18 cellular contexts compared by ENCODE assay signal in the genomic region with DNA sequence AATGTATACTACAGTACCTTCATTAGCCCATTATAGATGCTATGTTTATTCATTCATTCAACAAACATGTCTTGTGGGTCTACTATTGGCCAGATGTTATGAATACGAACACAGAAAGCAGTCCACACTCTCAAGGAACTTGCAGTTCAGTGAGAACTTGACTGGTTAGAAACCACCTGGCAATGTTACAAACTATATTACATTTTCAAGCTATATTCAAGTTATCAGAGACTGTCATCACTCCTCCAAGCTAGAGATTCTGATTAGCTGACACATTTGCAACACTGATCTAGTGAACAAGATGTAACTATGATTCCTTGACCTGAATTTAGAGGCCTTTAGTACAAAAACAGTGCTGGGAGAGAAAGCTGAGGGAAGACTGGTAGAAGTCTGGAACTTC.
"Had no signal": no experiment of that assay in that cellular context is flagged by ENCODE, and none has a peak within 500 bp of the region (broad histone marks: within the 10 kb centered on the region; RNA-seq: fewer than 3 reads in every experiment).

No MANE protein-coding gene starts in this region.

- H3K27ac Mint-ChIP-seq: activated CD4-positive, alpha-beta memory T cell treated with anti-CD3 and anti-CD28 coated beads for 36 hours; activated naive CD4-positive, alpha-beta T cell treated with anti-CD3 and anti-CD28 coated beads, Interleukin-2, amount 10 ng/mL, durations not matched to agents 7 days and 5 days; naive thymus-derived CD4-positive, alpha-beta T cell had no signal

- H3K36me3 Mint-ChIP-seq: activated CD4-positive, alpha-beta memory T cell treated with anti-CD3 and anti-CD28 coated beads for 36 hours; activated naive CD4-positive, alpha-beta T cell treated with anti-CD3 and anti-CD28 coated beads, Interleukin-2, amount 10 ng/mL, durations not matched to agents 7 days and 5 days; naive thymus-derived CD4-positive, alpha-beta T cell had no signal

- H3K9me3 Mint-ChIP-seq: activated CD4-positive, alpha-beta memory T cell treated with anti-CD3 and anti-CD28 coated beads for 36 hours; activated naive CD4-positive, alpha-beta T cell treated with anti-CD3 and anti-CD28 coated beads, Interleukin-2, amount 10 ng/mL, durations not matched to agents 7 days and 5 days; activated T-cell treated with anti-CD3 and anti-CD28 coated beads, Interleukin-2, amount 50 U/mL, for 72 hours; naive thymus-derived CD4-positive, alpha-beta T cell had no signal

- DNase-seq: activated CD4-positive, alpha-beta memory T cell treated with anti-CD3 and anti-CD28 coated beads for 36 hours; activated CD4-positive, alpha-beta T cell treated with anti-CD3 and anti-CD28 coated beads for 48 hours; activated effector memory CD4-positive, alpha-beta T cell treated with anti-CD3 and anti-CD28 coated beads, Interleukin-2, amount 50 U/mL, for 16 hours; activated naive CD4-positive, alpha-beta T cell treated with anti-CD3 and anti-CD28 coated beads, Interleukin-2, amount 10 ng/mL, durations not matched to agents 7 days and 5 days; activated T-cell treated with anti-CD3 and anti-CD28 coated beads, Interleukin-2, amount 50 U/mL, for 72 hours; erythroblast; heart right ventricle; lower lobe of right lung; naive thymus-derived CD4-positive, alpha-beta T cell; ovary; psoas muscle; stimulated activated CD4-positive, alpha-beta T cell treated with anti-CD3 and anti-CD28 coated beads, Interleukin-1b, Interleukin-23, amount 100 ng/mL, for 48 hours; stomach; T-helper 9 cell; transverse colon had no signal

- H3K36me3 ChIP-seq: cardiac muscle cell, heart right ventricle, lower lobe of right lung, ovary, right atrium auricular region, stomach, transverse colon had no signal

- H3K9me3 ChIP-seq: heart right ventricle, lower lobe of right lung, ovary, psoas muscle, right atrium auricular region, stomach, transverse colon had no signal

- H3K27ac ChIP-seq: cardiac muscle cell, heart right ventricle, lower lobe of right lung, ovary, psoas muscle, right atrium auricular region, skin epidermis, stomach, transverse colon had no signal

- H3K4me1 ChIP-seq: lower lobe of right lung, right atrium auricular region had no signal

- H3K27me3 Mint-ChIP-seq: activated CD4-positive, alpha-beta memory T cell treated with anti-CD3 and anti-CD28 coated beads for 36 hours; activated naive CD4-positive, alpha-beta T cell treated with anti-CD3 and anti-CD28 coated beads, Interleukin-2, amount 10 ng/mL, durations not matched to agents 7 days and 5 days; naive thymus-derived CD4-positive, alpha-beta T cell had no signal

- H3K4me3 Mint-ChIP-seq: activated CD4-positive, alpha-beta memory T cell treated with anti-CD3 and anti-CD28 coated beads for 36 hours; activated naive CD4-positive, alpha-beta T cell treated with anti-CD3 and anti-CD28 coated beads, Interleukin-2, amount 10 ng/mL, durations not matched to agents 7 days and 5 days; activated T-cell treated with anti-CD3 and anti-CD28 coated beads, Interleukin-2, amount 50 U/mL, for 72 hours; naive thymus-derived CD4-positive, alpha-beta T cell had no signal

- H3K4me3 ChIP-seq: cardiac muscle cell, heart right ventricle, lower lobe of right lung, ovary, psoas muscle, right atrium auricular region, skin epidermis, stomach, transverse colon had no signal

- H3K27me3 ChIP-seq: cardiac muscle cell, heart right ventricle, ovary, right atrium auricular region, stomach, transverse colon had no signal
